In the genomic region with DNA sequence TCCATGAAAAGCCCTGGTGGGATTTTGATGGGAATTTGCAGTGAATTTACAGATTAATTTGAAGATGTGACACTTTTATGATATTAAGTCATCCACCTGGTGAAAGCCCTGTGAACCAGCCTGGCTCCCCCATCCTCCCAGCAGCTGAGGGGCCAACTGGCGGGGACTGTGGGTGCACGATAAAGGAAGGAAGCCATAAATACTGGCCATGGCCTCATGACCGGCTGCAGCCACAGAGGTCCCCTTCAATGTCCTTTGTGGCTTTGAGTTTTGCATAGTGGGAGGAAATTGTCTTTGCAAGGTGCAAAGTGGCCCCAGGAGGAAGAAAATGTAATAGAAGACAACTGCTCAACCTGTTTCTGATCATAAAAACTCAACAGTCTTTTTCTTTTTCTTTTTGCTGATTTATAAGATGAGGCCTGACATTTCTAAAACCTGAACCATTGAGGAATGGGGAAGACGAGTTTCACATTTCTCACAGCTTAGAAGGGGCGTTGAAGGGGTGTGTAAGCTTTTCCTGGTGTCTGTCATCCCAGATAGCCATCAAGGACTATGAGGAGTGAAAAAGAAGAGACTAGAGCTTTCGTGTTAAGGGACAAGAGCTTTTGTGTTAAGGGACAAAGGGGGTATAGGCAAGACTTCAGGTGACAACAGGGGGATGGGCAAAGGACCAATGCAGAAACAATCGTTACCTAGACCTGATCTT, we compare ENCODE assay signal across 13 cellular contexts. TPM values are rescaled to one million over a fixed set of nuclear protein-coding genes. Genes with fewer than 3 reads are reported as not detected.
DNase-seq lines count a peak whose midpoint lies in the region; ATAC-seq and TF ChIP-seq lines count a peak whose summit lies in the region.
"Had no signal": no experiment of that assay in that cellular context is flagged by ENCODE, and none has a peak within 500 bp of the region (broad histone marks: within the 10 kb centered on the region; RNA-seq: fewer than 3 reads in every experiment).

No MANE protein-coding gene starts in this region.

- 59% methylated on average over 7 of the region's 7 CpGs for WGBS in suprapubic skin

- no peak for TF ChIP-seq EP300 in suprapubic skin (IDR thresholded peaks at IDR 0.05)

- no peaks in the 10 kb centered on the region for H3K27me3 ChIP-seq in suprapubic skin

- H3K36me3 ChIP-seq in suprapubic skin: no peaks in the 10 kb centered on the region

- ATAC-seq in GM18517 (IDR thresholded peaks at IDR 0.05; ENCODE audit: unreplicated experiment): peak; percentile 77
- ATAC-seq in HG02588 (IDR thresholded peaks at IDR 0.05; ENCODE audit: unreplicated experiment): peak; percentile 62

- H3K27me3 Mint-ChIP-seq in neural crest cell (ENCODE audit: low read depth): peaks cover 10% of the 10 kb centered on the region
- H3K27me3 Mint-ChIP-seq in T-helper 2 cell treated with Interferon-gamma antibody and Interleukin-4, amounts not matched to agents 5 μg/mL and 100 μg/mL, for 36 hours (ENCODE audit: low read depth): peaks cover 35% of the 10 kb centered on the region

- H3K27ac ChIP-seq in suprapubic skin: no peak overlapping the region
- H3K27ac ChIP-seq: KMS-11 had no signal

- peaks cover 9% of the 10 kb centered on the region for H3K9me3 Mint-ChIP-seq in neural crest cell
- peaks cover 4% of the 10 kb centered on the region for H3K9me3 Mint-ChIP-seq in T-helper 2 cell treated with Interferon-gamma antibody and Interleukin-4, amounts not matched to agents 5 μg/mL and 100 μg/mL, for 36 hours

- no peak for TF ChIP-seq POLR2A in suprapubic skin (IDR thresholded peaks at IDR 0.05)

- peak; percentile 63 for DNase-seq in MV-4-11 (lab: John Stamatoyannopoulos, UW)
- DNase-seq in neural crest cell (ENCODE audit: low read depth, low spot score): no peak
- no peak for DNase-seq in T-helper 2 cell treated with Interferon-gamma antibody and Interleukin-4, amounts not matched to agents 5 μg/mL and 100 μg/mL, for 36 hours (ENCODE audit: low spot score)
- no peak for DNase-seq in suprapubic skin (ENCODE audit: low spot score in 2 of 2)
- no peak for DNase-seq in activated CD8-positive, alpha-beta memory T cell treated with anti-CD3 and anti-CD28 coated beads for 24 hours
- DNase-seq: NCI-H2227 treated with DMSO at 0.1 percent for 48 hours; stimulated activated CD4-positive, alpha-beta T cell treated with anti-CD3 and anti-CD28 coated beads, Interleukin-12 subunit alpha, Interleukin-12 subunit beta, amount 100 ng/mL, for 4 hours; stimulated activated naive CD4-positive, alpha-beta T cell had no signal

- H3K36me3 Mint-ChIP-seq in neural crest cell (ENCODE audit: low read depth): no peaks in the 10 kb centered on the region
- H3K36me3 Mint-ChIP-seq in T-helper 2 cell treated with Interferon-gamma antibody and Interleukin-4, amounts not matched to agents 5 μg/mL and 100 μg/mL, for 36 hours (ENCODE audit: low read depth): no peaks in the 10 kb centered on the region

- H3K9me3 ChIP-seq in suprapubic skin: no peaks in the 10 kb centered on the region

- no peak overlapping the region for H3K4me3 ChIP-seq in suprapubic skin

- no peaks in the 10 kb centered on the region for H3K4me1 ChIP-seq in suprapubic skin

- peak overlapping the region; percentile 24 for H3K4me3 Mint-ChIP-seq in neural crest cell
- H3K4me3 Mint-ChIP-seq in T-helper 2 cell treated with Interferon-gamma antibody and Interleukin-4, amounts not matched to agents 5 μg/mL and 100 μg/mL, for 36 hours: no peak overlapping the region

- peaks cover 15% of the 10 kb centered on the region for H3K4me1 Mint-ChIP-seq in neural crest cell
- H3K4me1 Mint-ChIP-seq in T-helper 2 cell treated with Interferon-gamma antibody and Interleukin-4, amounts not matched to agents 5 μg/mL and 100 μg/mL, for 36 hours (ENCODE audit: low read depth): peaks cover 12% of the 10 kb centered on the region

- H3K27ac Mint-ChIP-seq in neural crest cell (ENCODE audit: unreplicated experiment): no peak overlapping the region
- no peak overlapping the region for H3K27ac Mint-ChIP-seq in T-helper 2 cell treated with Interferon-gamma antibody and Interleukin-4, amounts not matched to agents 5 μg/mL and 100 μg/mL, for 36 hours

- TF ChIP-seq CTCF in neural crest cell (conservative IDR thresholded peaks at IDR 0.05) (no peak), suprapubic skin (IDR thresholded peaks at IDR 0.05) (no peak)

RNA-seq across cellular contexts. Expression of gene NDUFV1, which starts 6.3 kb away (rescaled TPM):
- 182 and 191 TPM in 2 replicates for total RNA-seq in neural crest cell
- 100 to 1,000 TPM; 200 to 361 (median 275) TPM for total RNA-seq in suprapubic skin

RNA-seq across cellular contexts. Expression of gene GSTP1, which starts 16.9 kb away (rescaled TPM):
- total RNA-seq in neural crest cell: 776 and 780 TPM in 2 replicates
- total RNA-seq in suprapubic skin: 1,000 to 10,000 TPM in 3 of 4 donors, 100 to 1,000 TPM in 1; 564 to 1,559 (median 1,256) TPM

RNA-seq across cellular contexts. Expression of gene NUDT8, which starts 29.3 kb away (rescaled TPM):
- total RNA-seq in neural crest cell (11.0 and 13.9 TPM in 2 replicates), suprapubic skin (10 to 100 TPM; 33.9 to 48.8 (median 46.3) TPM)

RNA-seq across cellular contexts. Expression of gene TBX10, which starts 39.1 kb away (rescaled TPM):
- total RNA-seq in neural crest cell (not detected in 2 replicates), suprapubic skin (not detected)
- total RNA-seq: myocyte; T-helper 1 cell treated with Interleukin-12 subunit alpha and Interleukin-12 subunit beta and Interleukin-4 antibody, amounts not matched to agents 30 ng/mL and 1 ng/mL, for 36 hours had no signal

RNA-seq across cellular contexts. Expression of gene ACY3, which starts 50.1 kb away (rescaled TPM):
- total RNA-seq in neural crest cell (not detected in 2 replicates), suprapubic skin (not detected)
- total RNA-seq: T-helper 1 cell treated with Interleukin-12 subunit alpha and Interleukin-12 subunit beta and Interleukin-4 antibody, amounts not matched to agents 30 ng/mL and 1 ng/mL, for 36 hours had no signal
